Comparison of ENCODE assay signal across 1 cellular context in genomic region chr10:121027390-121027789, GRCh38.
TF ChIP-seq lines count a peak whose summit lies in the region.

No MANE protein-coding gene starts in this region.

TF ChIP-seq in H1, 55 proteins besides CTCF, POLR2A, EP300 and RAD21 (continued from another document):
- TF ChIP-seq HDAC2 (IDR thresholded peaks at IDR 0.05; ENCODE audit: borderline replicate concordance in 1 of 2, low read depth in 2 of 2, low read length in 2 of 2) (no peak), ATF3 (IDR thresholded peaks at IDR 0.05; ENCODE audit: insufficient read depth, low read depth, low read length) (no peak)
